In the genomic region with DNA sequence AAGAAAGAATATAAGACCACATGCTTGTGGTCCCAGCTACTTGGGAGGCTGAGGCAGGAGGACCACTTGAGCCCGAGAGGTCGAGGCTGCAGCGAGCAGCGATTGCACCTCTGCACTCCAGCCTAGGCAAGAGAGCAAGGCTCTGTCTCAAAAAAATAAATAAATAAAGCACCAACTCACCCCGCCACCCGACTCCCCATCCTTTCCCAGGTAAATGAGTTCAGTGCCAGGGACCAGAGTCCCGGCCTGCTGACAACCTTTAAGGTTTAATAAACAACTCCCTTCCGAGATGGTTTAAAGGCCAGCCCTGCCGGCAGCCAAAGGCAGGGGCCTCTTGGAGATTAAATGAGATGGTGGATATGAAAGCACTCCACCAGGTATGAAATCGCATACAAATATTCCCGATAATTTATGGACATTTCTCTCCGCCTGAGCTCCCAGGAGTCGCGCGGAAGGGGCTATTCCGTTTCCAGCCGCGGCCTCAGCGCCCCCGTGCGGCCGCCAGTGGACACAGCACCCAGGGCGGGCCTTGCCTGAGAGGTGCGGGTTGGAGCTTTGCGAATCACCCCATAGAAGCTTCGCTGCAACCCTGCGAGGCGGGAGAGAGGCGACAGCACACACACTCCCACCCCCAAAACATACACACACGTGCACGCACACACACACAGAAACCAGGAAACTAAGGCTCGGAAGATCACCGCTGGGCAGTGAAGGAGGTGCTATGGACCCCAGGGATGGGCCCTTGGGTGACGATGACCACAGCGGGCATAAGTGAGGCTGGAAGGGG, we compare ENCODE assay signal across 8 cellular contexts. TPM values are rescaled to one million over a fixed set of nuclear protein-coding genes. Genes with fewer than 3 reads are reported as not detected.
DNase-seq lines count a peak whose midpoint lies in the region; ATAC-seq and TF ChIP-seq lines count a peak whose summit lies in the region.

No MANE protein-coding gene starts in this region.

- DNase-seq in EL (peak; percentile 57), KBM-7 (peak; percentile 75), T follicular helper cell (ENCODE audit: low read depth) (peak; percentile 48), left ventricle myocardium inferior (peak; percentile 51), retinal pigment epithelial cell (ENCODE audit: low read depth) (no peak), NCI-H1105 (lab: John Stamatoyannopoulos, UW) (no peak)
- peak; percentile 47 for DNase-seq in activated naive CD8-positive, alpha-beta T cell treated with anti-CD3 and anti-CD28 coated beads, Interleukin-2, amount 50 U/mL, for 16 hours (ENCODE audit: low read depth, low spot score)

- no peak overlapping the region for H3K27ac ChIP-seq in left ventricle myocardium inferior (replicated peaks)

- H3K27me3 ChIP-seq in left ventricle myocardium inferior (ENCODE audit: low read depth): peaks cover 81% of the 10 kb centered on the region

- ATAC-seq in GM18502 (IDR thresholded peaks at IDR 0.05; ENCODE audit: poor library complexity, unreplicated experiment): no peak

- intact Hi-C loops in left ventricle myocardium inferior (cut with micrococcal nuclease): no loop called here

- TF ChIP-seq CTCF in left ventricle myocardium inferior (IDR thresholded peaks at IDR 0.05; ENCODE audit: borderline replicate concordance) (peak; percentile 97), retinal pigment epithelial cell (conservative IDR thresholded peaks at IDR 0.05; ENCODE audit: low read depth, low read length) (peak; percentile 99)

- H3K4me1 ChIP-seq in left ventricle myocardium inferior: peaks cover 21% of the 10 kb centered on the region

- H3K9me3 ChIP-seq in left ventricle myocardium inferior (replicated peaks): no peaks in the 10 kb centered on the region

- H3K4me3 ChIP-seq in left ventricle myocardium inferior (no peak overlapping the region), retinal pigment epithelial cell (ENCODE audit: low read length) (no peak overlapping the region)

- H3K36me3 ChIP-seq in left ventricle myocardium inferior: no peaks in the 10 kb centered on the region

- in situ Hi-C loops in KBM-7 (cut with MboI; ENCODE audit: low pct_unique_long_range_greater_than_20kb, low sequenced_read_pairs): no loop called here

RNA-seq across cellular contexts. Expression of gene RPL38, which starts 4.0 kb away (rescaled TPM):
- 702 TPM for total RNA-seq in left ventricle myocardium inferior

RNA-seq across cellular contexts. Expression of gene TTYH2, which starts 13.9 kb away (rescaled TPM):
- total RNA-seq in left ventricle myocardium inferior: 28.1 TPM

Comparison
In these comparisons a context has a peak if more than half of its experiments do, and no peak if none do; other contexts are left out.
1. DNase-seq: peak in EL (single experiment), KBM-7 (single experiment), T follicular helper cell (single experiment), activated naive CD8-positive, alpha-beta T cell treated with anti-CD3 and anti-CD28 coated beads, Interleukin-2, amount 50 U/mL, for 16 hours (single experiment) and left ventricle myocardium inferior (single experiment); none in retinal pigment epithelial cell (single experiment) and NCI-H1105 (single experiment).